9 cellular contexts compared by ENCODE assay signal in the genomic region with DNA sequence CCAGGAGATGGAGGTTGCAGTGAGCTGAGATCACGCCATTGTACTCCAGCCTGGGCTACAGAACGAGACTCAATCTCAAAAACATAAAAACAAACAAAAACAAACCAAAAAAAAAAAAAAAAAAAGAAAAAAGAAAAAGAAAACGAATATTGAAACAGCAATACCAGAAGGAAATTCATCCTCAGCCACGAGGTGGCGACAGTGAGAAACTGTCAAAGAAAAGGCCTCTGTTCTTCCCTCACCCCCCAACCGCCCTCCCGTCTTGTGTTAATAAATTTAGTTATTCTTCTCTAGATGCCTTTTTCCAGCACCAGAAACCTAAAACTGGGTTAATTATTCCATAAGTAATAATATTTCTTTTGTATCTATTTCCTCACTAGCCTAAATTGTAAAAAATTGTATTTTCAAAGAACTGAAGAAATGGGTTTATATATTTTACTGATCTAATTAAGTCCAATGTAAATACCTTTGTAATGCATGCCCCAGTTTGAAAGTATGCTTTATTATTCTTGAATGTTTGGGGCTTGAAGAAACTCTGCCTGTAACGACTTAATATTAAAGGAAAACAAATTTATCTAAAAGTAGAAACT. TPM values are rescaled to one million over a fixed set of nuclear protein-coding genes. Genes with fewer than 3 reads are reported as not detected.
DNase-seq lines count a peak whose midpoint lies in the region; ATAC-seq and TF ChIP-seq lines count a peak whose summit lies in the region.
"Had no signal": no experiment of that assay in that cellular context is flagged by ENCODE, and none has a peak within 500 bp of the region (broad histone marks: within the 10 kb centered on the region; RNA-seq: fewer than 3 reads in every experiment).

No MANE protein-coding gene starts in this region.

- TF ChIP-seq CTCF in RWPE2 (IDR thresholded peaks at IDR 0.05; ENCODE audit: poor library complexity, severe bottlenecking), result peak; percentile 74
- TF ChIP-seq CTCF in kidney epithelial cell (IDR thresholded peaks at IDR 0.05; ENCODE audit: insufficient read depth, low read length, poor library complexity, severe bottlenecking), result peak; percentile 60

- intact Hi-C loops in left ventricle myocardium superior (cut with micrococcal nuclease), result no loop called here

- ATAC-seq in GM21528 (IDR thresholded peaks at IDR 0.05; ENCODE audit: low FRiP score, unreplicated experiment) (peak; percentile 67), RWPE2 (ENCODE audit: low read depth) (no peak), GM18520 (IDR thresholded peaks at IDR 0.05; ENCODE audit: unreplicated experiment) (no peak), left ventricle myocardium superior (no peak)
- ATAC-seq in stimulated activated naive B cell treated with anti-CD40 and anti-IgM and Interleukin-4, amounts not matched to agents 10 μg/mL and 1 μg/mL and 100 μg/mL, for 72 hours (replicated peaks), result peak; percentile 53 to 58

- H3K9me3 Mint-ChIP-seq in activated naive CD8-positive, alpha-beta T cell treated with anti-CD3 and anti-CD28 coated beads for 36 hours, result peaks cover 9% of the 10 kb centered on the region
- peaks cover 10 to 13% of the 10 kb centered on the region in 2 donors for H3K9me3 Mint-ChIP-seq in stimulated activated naive B cell treated with anti-CD40 and anti-IgM and Interleukin-4, amounts not matched to agents 10 μg/mL and 1 μg/mL and 100 μg/mL, for 72 hours

- no peaks in the 10 kb centered on the region for H3K4me1 Mint-ChIP-seq in activated naive CD8-positive, alpha-beta T cell treated with anti-CD3 and anti-CD28 coated beads for 36 hours
- H3K4me1 Mint-ChIP-seq in stimulated activated naive B cell treated with anti-CD40 and anti-IgM and Interleukin-4, amounts not matched to agents 10 μg/mL and 1 μg/mL and 100 μg/mL, for 72 hours, result no peaks in the 10 kb centered on the region

- H3K27me3 Mint-ChIP-seq in activated naive CD8-positive, alpha-beta T cell treated with anti-CD3 and anti-CD28 coated beads for 36 hours, result peaks cover 3% of the 10 kb centered on the region
- peaks cover 8 to 12% of the 10 kb centered on the region in 2 donors for H3K27me3 Mint-ChIP-seq in stimulated activated naive B cell treated with anti-CD40 and anti-IgM and Interleukin-4, amounts not matched to agents 10 μg/mL and 1 μg/mL and 100 μg/mL, for 72 hours

- H3K27ac ChIP-seq in RWPE2 (ENCODE audit: poor library complexity, severe bottlenecking), result no peak overlapping the region
- H3K27ac ChIP-seq: parathyroid adenoma had no signal

- H3K27me3 ChIP-seq in RWPE2 (ENCODE audit: insufficient read depth, poor library complexity, severe bottlenecking), result no peaks in the 10 kb centered on the region
- no peaks in the 10 kb centered on the region for H3K27me3 ChIP-seq in kidney epithelial cell (ENCODE audit: control insufficient read depth, insufficient read depth, low read length)

- H3K36me3 ChIP-seq in RWPE2 (ENCODE audit: low read depth) (no peaks in the 10 kb centered on the region), kidney epithelial cell (ENCODE audit: control insufficient read depth, insufficient read depth, low read length) (no peaks in the 10 kb centered on the region)

- no peak overlapping the region for H3K4me3 ChIP-seq in RWPE2 (ENCODE audit: severe bottlenecking)
- no peak overlapping the region for H3K4me3 ChIP-seq in kidney epithelial cell (ENCODE audit: low read depth, low read length)

- no peaks in the 10 kb centered on the region for H3K4me1 ChIP-seq in RWPE2 (ENCODE audit: insufficient read depth, poor library complexity, severe bottlenecking)
- H3K4me1 ChIP-seq: parathyroid adenoma had no signal

- DNase-seq in COR-L47 (lab: John Stamatoyannopoulos, UW) (peak; percentile 23), RWPE2 (ENCODE audit: low spot score) (no peak), kidney epithelial cell (ENCODE audit: low read depth) (no peak), left ventricle myocardium superior (no peak)
- DNase-seq in activated naive CD8-positive, alpha-beta T cell treated with anti-CD3 and anti-CD28 coated beads for 36 hours, result peak; percentile 44
- no peak for DNase-seq in stimulated activated naive B cell treated with anti-CD40 and anti-IgM and Interleukin-4, amounts not matched to agents 10 μg/mL and 1 μg/mL and 100 μg/mL, for 72 hours

- no peak overlapping the region for H3K27ac Mint-ChIP-seq in activated naive CD8-positive, alpha-beta T cell treated with anti-CD3 and anti-CD28 coated beads for 36 hours
- H3K27ac Mint-ChIP-seq in stimulated activated naive B cell treated with anti-CD40 and anti-IgM and Interleukin-4, amounts not matched to agents 10 μg/mL and 1 μg/mL and 100 μg/mL, for 72 hours, result no peak overlapping the region

- H3K36me3 Mint-ChIP-seq in activated naive CD8-positive, alpha-beta T cell treated with anti-CD3 and anti-CD28 coated beads for 36 hours, result no peaks in the 10 kb centered on the region
- no peaks in the 10 kb centered on the region for H3K36me3 Mint-ChIP-seq in stimulated activated naive B cell treated with anti-CD40 and anti-IgM and Interleukin-4, amounts not matched to agents 10 μg/mL and 1 μg/mL and 100 μg/mL, for 72 hours

- no peaks in the 10 kb centered on the region for H3K9me3 ChIP-seq in RWPE2 (ENCODE audit: severe bottlenecking)

- no peak overlapping the region for H3K4me3 Mint-ChIP-seq in activated naive CD8-positive, alpha-beta T cell treated with anti-CD3 and anti-CD28 coated beads for 36 hours
- H3K4me3 Mint-ChIP-seq in stimulated activated naive B cell treated with anti-CD40 and anti-IgM and Interleukin-4, amounts not matched to agents 10 μg/mL and 1 μg/mL and 100 μg/mL, for 72 hours, result no peak overlapping the region

RNA-seq across cellular contexts. Expression of gene LIG4, which starts 38.6 kb away (rescaled TPM):
- 1 to 10 TPM; 8.9 to 9.1 TPM for total RNA-seq in activated naive CD8-positive, alpha-beta T cell treated with anti-CD3 and anti-CD28 coated beads for 36 hours
- 15.7 and 17.3 TPM in 2 replicates for total RNA-seq in kidney epithelial cell
- total RNA-seq in left ventricle myocardium superior, result 7.7 TPM

RNA-seq across cellular contexts. Expression of gene ABHD13, which starts 41.4 kb away (rescaled TPM):
- total RNA-seq in activated naive CD8-positive, alpha-beta T cell treated with anti-CD3 and anti-CD28 coated beads for 36 hours, result 1 to 10 TPM; 5.2 to 5.3 TPM
- total RNA-seq in kidney epithelial cell (8.5 and 9.9 TPM in 2 replicates), left ventricle myocardium superior (5.4 TPM)

Comparison
In these comparisons a context has a peak if more than half of its experiments do, and no peak if none do; other contexts are left out.
1. DNase-seq: peak in COR-L47 (single experiment) and activated naive CD8-positive, alpha-beta T cell treated with anti-CD3 and anti-CD28 coated beads for 36 hours (single experiment); none in RWPE2 (single experiment), kidney epithelial cell (single experiment), stimulated activated naive B cell treated with anti-CD40 and anti-IgM and Interleukin-4, amounts not matched to agents 10 μg/mL and 1 μg/mL and 100 μg/mL, for 72 hours (single experiment) and left ventricle myocardium superior (single experiment).
2. ATAC-seq: peak in GM21528 (single experiment) and stimulated activated naive B cell treated with anti-CD40 and anti-IgM and Interleukin-4, amounts not matched to agents 10 μg/mL and 1 μg/mL and 100 μg/mL, for 72 hours (2 of 2); none in RWPE2 (single experiment), GM18520 (single experiment) and left ventricle myocardium superior (single experiment).